Comparison of ENCODE assay signal across 1 cellular context in genomic region chr15:67067930-67068542, GRCh38.
TF ChIP-seq lines count a peak whose summit lies in the region.

No MANE protein-coding gene starts in this region.

TF ChIP-seq in GM12878, 131 proteins besides CTCF, POLR2A, EP300 and RAD21:
- no peak for TF ChIP-seq ZBTB4 (CRISPR knock-in tag; IDR thresholded peaks at IDR 0.05)
- TF ChIP-seq HDAC2 (IDR thresholded peaks at IDR 0.05) = no peak
- TF ChIP-seq TCF3 (IDR thresholded peaks at IDR 0.05; ENCODE audit: borderline replicate concordance, insufficient read depth, low read depth, low read length) = no peak
- TF ChIP-seq IKZF1 (conservative IDR thresholded peaks at IDR 0.05) = no peak
- TF ChIP-seq POU2F2 (IDR thresholded peaks at IDR 0.05; ENCODE audit: borderline replicate concordance, low read depth, low read length) = 0 out of 3 replicates have a peak, but pooled peaks have one; percentile 13
- 0 out of 2 replicates have a peak, but pooled peaks have one; percentile 3 for TF ChIP-seq NBN (IDR thresholded peaks at IDR 0.05)
- 0 out of 4 replicates have a peak, but pooled peaks of 1 of the 2 experiments have one; percentile 9 for TF ChIP-seq BHLHE40 (IDR thresholded peaks at IDR 0.05; ENCODE audit: borderline replicate concordance in 1 of 2, low read depth in 2 of 2, low read length in 1 of 2)
- peak; percentile 54; the same call in 1 of the 2 replicates for TF ChIP-seq MXI1 (IDR thresholded peaks at IDR 0.05; ENCODE audit: low read depth, low read length)
- TF ChIP-seq MTA3 (IDR thresholded peaks at IDR 0.05; ENCODE audit: borderline replicate concordance, low read length) = 0 out of 2 replicates have a peak, but pooled peaks have one; percentile 13
